1 cellular context compared by ENCODE assay signal in genomic region chr20:58864346-58864745, GRCh38.
TF ChIP-seq lines count a peak whose summit lies in the region.

No MANE protein-coding gene starts in this region.

TF ChIP-seq in HepG2, 621 proteins besides CTCF, POLR2A, EP300 and RAD21:
- peak; percentile 57; the same call in 1 of the 2 replicates for TF ChIP-seq BHLHE40 (IDR thresholded peaks at IDR 0.05; ENCODE audit: low read length)
- peak; percentile 69 for TF ChIP-seq ATF7 (IDR thresholded peaks at IDR 0.05)
- no peak for TF ChIP-seq ATF7 (CRISPR knock-in tag; IDR thresholded peaks at IDR 0.05)
- peak; percentile 76 for TF ChIP-seq STAG1 (CRISPR knock-in tag; IDR thresholded peaks at IDR 0.05)
- peak; percentile 62 for TF ChIP-seq CREB1 (IDR thresholded peaks at IDR 0.05)
- TF ChIP-seq CREB1 (CRISPR knock-in tag; IDR thresholded peaks at IDR 0.05), result no peak
- no peak for TF ChIP-seq THAP7 (CRISPR knock-in tag; IDR thresholded peaks at IDR 0.05)
- no peak for TF ChIP-seq KLF16 (CRISPR knock-in tag; IDR thresholded peaks at IDR 0.05)
- no peak for TF ChIP-seq PRMT3 (CRISPR knock-in tag; IDR thresholded peaks at IDR 0.05; ENCODE audit: borderline replicate concordance, low read depth)
